6 cellular contexts compared by ENCODE assay signal in the genomic region with DNA sequence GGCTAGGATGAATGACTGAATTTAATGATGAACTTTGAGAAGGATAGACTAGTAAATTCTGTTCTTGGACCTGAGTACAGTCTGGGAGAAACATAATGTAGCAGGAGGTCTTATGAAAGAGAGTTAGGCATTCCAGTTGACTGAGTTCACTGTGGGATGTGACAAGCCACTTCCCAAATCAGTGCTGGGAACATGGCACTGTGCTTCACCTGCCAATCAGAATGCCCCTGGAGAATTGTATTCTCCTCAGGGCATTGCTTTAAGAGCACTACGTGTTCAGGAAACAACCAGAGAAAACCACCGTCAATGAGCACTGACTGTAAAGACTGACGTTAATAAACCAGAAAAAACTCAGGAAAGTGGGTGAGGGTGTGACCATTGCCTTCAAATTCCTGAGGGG. TPM values are rescaled to one million over a fixed set of nuclear protein-coding genes. Genes with fewer than 3 reads are reported as not detected.
DNase-seq lines count a peak whose midpoint lies in the region; ATAC-seq, FAIRE-seq and TF ChIP-seq lines count a peak whose summit lies in the region.

No MANE protein-coding gene starts in this region.

- H3K36me3 ChIP-seq in DND-41 (ENCODE audit: insufficient read depth, low read length) (peaks cover 39% of the 10 kb centered on the region), HepG2 (replicated peaks in 1 of 2; ENCODE audit: control insufficient read depth in 1 of 2, insufficient read depth in 2 of 2, low read length in 2 of 2) (peaks cover 8 to 10% of the 10 kb centered on the region in 2 experiments; a peak in 3 of 5 replicates)

- H3K4me3 ChIP-seq in DND-41 (ENCODE audit: low read depth in 1 of 2, low read length in 2 of 2) = peak overlapping the region; percentile 41 to 70; a peak in 3 of 4 replicates
- H3K4me3 ChIP-seq in HepG2 (replicated peaks in 1 of 3; ENCODE audit: insufficient read depth in 1 of 3, low read depth in 2 of 3, low read length in 3 of 3) = peak overlapping the region; percentile 66 to 89 (median 85); a peak in 5 of 6 replicates

- H3K4me2 ChIP-seq in DND-41 (ENCODE audit: insufficient read depth, low read length) (peak overlapping the region; percentile 75), HepG2 (ENCODE audit: low read depth, low read length) (peak overlapping the region; percentile 82)

- ATAC-seq in DND-41 (ENCODE audit: insufficient read depth, low read depth) = no peak
- no peak for ATAC-seq in HepG2
- ATAC-seq in HG02885 (IDR thresholded peaks at IDR 0.05; ENCODE audit: poor library complexity, unreplicated experiment) = no peak
- no peak for ATAC-seq in HG02938 (IDR thresholded peaks at IDR 0.05; ENCODE audit: unreplicated experiment)
- ATAC-seq in GM21381 (IDR thresholded peaks at IDR 0.05; ENCODE audit: unreplicated experiment) = no peak

- WGBS in HepG2 (ENCODE audit: low lambda C conversion rate) = 92% methylated on average over 3 of the region's 3 CpGs

- TF ChIP-seq CTCF in DND-41 (IDR thresholded peaks at IDR 0.05; ENCODE audit: borderline replicate concordance, extremely low read depth, low read length, poor library complexity, severe bottlenecking) = no peak
- TF ChIP-seq CTCF in VCaP (conservative IDR thresholded peaks at IDR 0.05) = no peak
- TF ChIP-seq CTCF in HepG2 (CRISPR knock-in tag; IDR thresholded peaks at IDR 0.05) = no peak

- CTCF ChIA-PET in HepG2 (lab: Yijun Ruan, JAX; ENCODE audit: low intra/inter-chr PET ratio, low total read pairs) = interaction anchor here (1.7 kb wide), 1 partner anchor 37 kb away, joined by 9 read pairs; no protein-coding TSS in a partner anchor

- H3K79me2 ChIP-seq in DND-41 (ENCODE audit: insufficient read depth, low read length) = peaks cover 48% of the 10 kb centered on the region
- H3K79me2 ChIP-seq in HepG2 (ENCODE audit: insufficient read depth, low read length) = peaks cover 11% of the 10 kb centered on the region

- H3K9ac ChIP-seq in DND-41 (ENCODE audit: low read depth, low read length) (peak overlapping the region; percentile 86), HepG2 (ENCODE audit: insufficient read depth, low read depth, low read length) (peak overlapping the region; percentile 98; the same call in 1 of the 2 replicates)

- H2AFZ ChIP-seq in DND-41 (ENCODE audit: low read depth, low read length) (no peak overlapping the region), HepG2 (ENCODE audit: low read length) (no peak overlapping the region)

- TF ChIP-seq EP300 in HepG2 (IDR thresholded peaks at IDR 0.05; ENCODE audit: low read depth in 2 of 2, low read length in 2 of 2) (no peak), HepG2 (CRISPR knock-in tag; IDR thresholded peaks at IDR 0.05; ENCODE audit: borderline replicate concordance) (no peak)

- peaks cover 72% of the 10 kb centered on the region for H3K4me1 ChIP-seq in DND-41 (ENCODE audit: insufficient read depth, low read length)
- peaks cover 72% of the 10 kb centered on the region for H3K4me1 ChIP-seq in HepG2 (ENCODE audit: insufficient read depth, low read length)

- no peak for TF ChIP-seq RAD21 in HepG2 (CRISPR knock-in tag; IDR thresholded peaks at IDR 0.05)

- intact Hi-C loops in HepG2 (cut with micrococcal nuclease; ENCODE audit: unreplicated experiment) = no loop called here

- H4K20me1 ChIP-seq in DND-41 (ENCODE audit: insufficient read depth, low read length) (peaks cover 3% of the 10 kb centered on the region; the same call in 1 of the 2 replicates), HepG2 (ENCODE audit: insufficient read depth, low read length) (no peaks in the 10 kb centered on the region)

- H3K27ac ChIP-seq in DND-41 (ENCODE audit: low read length) (peak overlapping the region; percentile 92), VCaP (peak overlapping the region; percentile 97), HepG2 (ENCODE audit: extremely low read length, insufficient read depth, low read length) (peak overlapping the region; percentile 100)

- POLR2A ChIA-PET in HepG2 (lab: Yijun Ruan, JAX) = interaction anchor here (1.1 to 6.3 kb wide), 8 partner anchors 10 to 155 kb away, joined by 3 to 68 read pairs (median 30); partner anchors contain the start of genes CREB3, HINT2, TLN1 and TPM2

- in situ Hi-C loops in HepG2 (cut with HindIII; ENCODE audit: extremely low pct_ligation_motif_present, low pct_unique_long_range_greater_than_20kb) = loop anchor here (10.0 kb wide), 1 partner anchor 545 kb away; the partner anchor contains the start of gene ATOSB

- FAIRE-seq in HepG2 (lab: Jason Lieb, UNC) = no peak

- H3K9me3 ChIP-seq in DND-41 (ENCODE audit: insufficient read depth, low read length, severe bottlenecking) (no peaks in the 10 kb centered on the region), HepG2 (ENCODE audit: low read length) (no peaks in the 10 kb centered on the region)

- no peaks in the 10 kb centered on the region for H3K27me3 ChIP-seq in DND-41 (ENCODE audit: insufficient read depth, low read length, poor library complexity)
- no peaks in the 10 kb centered on the region; a peak in 2 of 5 replicates for H3K27me3 ChIP-seq in HepG2 (ENCODE audit: control insufficient read depth in 1 of 2, insufficient read depth in 2 of 2, low read length in 2 of 2)

- BruUV-seq in HepG2 (replicated peaks; lab: Mats Ljungman, UMichigan) = no TSS peak

- no peak for TF ChIP-seq POLR2A in HepG2 (IDR thresholded peaks at IDR 0.05; ENCODE audit: insufficient read depth in 1 of 2, low read depth in 2 of 2, low read length in 2 of 2)

- no peak for DNase-seq in DND-41
- no peak for DNase-seq in HepG2 (ENCODE audit: low spot score)

RNA-seq across cellular contexts. Expression of gene CCDC107, which starts 1.2 kb away (rescaled TPM):
- total RNA-seq in HepG2 (2016; rRNA removed; fragmentation: Illumina TruSeq; extraction: Trizol) = 4.1 and 7.1 TPM in 2 replicates
- 13.2 and 13.3 TPM in 2 replicates for total RNA-seq in HepG2 (2016; cell fraction: cytosol; rRNA removed; fragmentation: Illumina TruSeq; extraction: Trizol; ENCODE audit: low read depth)
- total RNA-seq in HepG2 (2016; cell fraction: insoluble cytoplasmic fraction; rRNA removed; fragmentation: Illumina TruSeq; extraction: Trizol) = 4.2 and 6.7 TPM in 2 replicates
- 13.0 TPM in 2 replicates for total RNA-seq in HepG2 (2016; cell fraction: membrane; rRNA removed; fragmentation: Illumina TruSeq; extraction: Trizol)
- total RNA-seq in HepG2 (2016; cell fraction: nucleus; rRNA removed; fragmentation: Illumina TruSeq; extraction: Trizol) = 5.3 and 6.1 TPM in 2 replicates
- polyA plus RNA-seq in HepG2 (2011; rRNA removed) = 15.2 and 17.4 TPM in 2 replicates
- polyA plus RNA-seq in HepG2 (2011; cell fraction: cytosol; rRNA removed) = 15.9 and 16.7 TPM in 2 replicates
- polyA plus RNA-seq in HepG2 (2011; cell fraction: nucleus; rRNA removed) = 7.4 and 9.8 TPM in 2 replicates
- 8.7 and 10.5 TPM in 2 replicates for polyA plus RNA-seq in HepG2 (2012)
- 30.2 and 33.6 TPM in 2 replicates for polyA plus RNA-seq in HepG2 (2016; cell fraction: cytosol; fragmentation: Illumina TruSeq; extraction: Trizol; ENCODE audit: low read depth)
- polyA plus RNA-seq in HepG2 (2016; cell fraction: insoluble cytoplasmic fraction; fragmentation: Illumina TruSeq; extraction: Trizol; ENCODE audit: low read depth) = 6.7 and 7.5 TPM in 2 replicates
- polyA plus RNA-seq in HepG2 (2016; cell fraction: membrane; fragmentation: Illumina TruSeq; extraction: Trizol; ENCODE audit: low read depth) = 19.8 and 22.8 TPM in 2 replicates
- 14.5 and 15.3 TPM in 2 replicates for polyA plus RNA-seq in HepG2 (2016; cell fraction: nucleus; fragmentation: Illumina TruSeq; extraction: Trizol; ENCODE audit: insufficient read depth, low read depth)
- 3.4 and 5.3 TPM in 2 replicates for polyA minus RNA-seq in HepG2 (2011; rRNA and poly(A)+ RNA removed; ENCODE audit: low replicate concordance)
- polyA minus RNA-seq in HepG2 (2011; cell fraction: cytosol; rRNA and poly(A)+ RNA removed) = 4.0 and 4.5 TPM in 2 replicates
- polyA minus RNA-seq in HepG2 (2011; cell fraction: nucleus; rRNA and poly(A)+ RNA removed) = 4.4 and 4.8 TPM in 2 replicates

RNA-seq across cellular contexts. Expression of gene RMRP, which starts 1.5 kb away (rescaled TPM):
- total RNA-seq in HepG2 (2016; rRNA removed; fragmentation: Illumina TruSeq; extraction: Trizol) = 1,047 and 4,025 TPM in 2 replicates
- 14,541 and 17,847 TPM in 2 replicates for total RNA-seq in HepG2 (2016; cell fraction: cytosol; rRNA removed; fragmentation: Illumina TruSeq; extraction: Trizol; ENCODE audit: low read depth)
- total RNA-seq in HepG2 (2016; cell fraction: insoluble cytoplasmic fraction; rRNA removed; fragmentation: Illumina TruSeq; extraction: Trizol) = 1,278 and 4,694 TPM in 2 replicates
- total RNA-seq in HepG2 (2016; cell fraction: membrane; rRNA removed; fragmentation: Illumina TruSeq; extraction: Trizol) = 1,777 and 1,949 TPM in 2 replicates
- total RNA-seq in HepG2 (2016; cell fraction: nucleus; rRNA removed; fragmentation: Illumina TruSeq; extraction: Trizol) = 24,487 and 26,007 TPM in 2 replicates
- 36.7 and 51.4 TPM in 2 replicates for polyA plus RNA-seq in HepG2 (2011; rRNA removed)
- 33.6 and 36.8 TPM in 2 replicates for polyA plus RNA-seq in HepG2 (2011; cell fraction: cytosol; rRNA removed)
- polyA plus RNA-seq in HepG2 (2011; cell fraction: nucleus; rRNA removed) = 3,177 and 3,657 TPM in 2 replicates
- 10.9 and 118 TPM in 2 replicates for polyA plus RNA-seq in HepG2 (2012)
- 4.5 TPM in 1 of 2 replicates, not detected in the other for polyA plus RNA-seq in HepG2 (2016; cell fraction: cytosol; fragmentation: Illumina TruSeq; extraction: Trizol; ENCODE audit: low read depth)
- not detected in 2 replicates for polyA plus RNA-seq in HepG2 (2016; cell fraction: insoluble cytoplasmic fraction; fragmentation: Illumina TruSeq; extraction: Trizol; ENCODE audit: low read depth)
- polyA plus RNA-seq in HepG2 (2016; cell fraction: membrane; fragmentation: Illumina TruSeq; extraction: Trizol; ENCODE audit: low read depth) = not detected in 2 replicates
- polyA plus RNA-seq in HepG2 (2016; cell fraction: nucleus; fragmentation: Illumina TruSeq; extraction: Trizol; ENCODE audit: insufficient read depth, low read depth) = not detected in 2 replicates
- 7,133 and 10,474 TPM in 2 replicates for polyA minus RNA-seq in HepG2 (2011; rRNA and poly(A)+ RNA removed; ENCODE audit: low replicate concordance)
- 10,046 and 14,120 TPM in 2 replicates for polyA minus RNA-seq in HepG2 (2011; cell fraction: cytosol; rRNA and poly(A)+ RNA removed)
- 104,669 and 122,700 TPM in 2 replicates for polyA minus RNA-seq in HepG2 (2011; cell fraction: nucleus; rRNA and poly(A)+ RNA removed)

RNA-seq across cellular contexts. Expression of gene ARHGEF39, which starts 5.7 kb away (rescaled TPM):
- 10.4 and 11.2 TPM in 2 replicates for total RNA-seq in HepG2 (2016; rRNA removed; fragmentation: Illumina TruSeq; extraction: Trizol)
- 3.5 and 4.4 TPM in 2 replicates for total RNA-seq in HepG2 (2016; cell fraction: cytosol; rRNA removed; fragmentation: Illumina TruSeq; extraction: Trizol; ENCODE audit: low read depth)
- total RNA-seq in HepG2 (2016; cell fraction: insoluble cytoplasmic fraction; rRNA removed; fragmentation: Illumina TruSeq; extraction: Trizol) = 9.7 and 11.9 TPM in 2 replicates
- 4.7 and 6.0 TPM in 2 replicates for total RNA-seq in HepG2 (2016; cell fraction: membrane; rRNA removed; fragmentation: Illumina TruSeq; extraction: Trizol)
- 8.4 and 9.2 TPM in 2 replicates for total RNA-seq in HepG2 (2016; cell fraction: nucleus; rRNA removed; fragmentation: Illumina TruSeq; extraction: Trizol)
- polyA plus RNA-seq in HepG2 (2011; rRNA removed) = 8.0 and 12.3 TPM in 2 replicates
- 5.4 and 7.1 TPM in 2 replicates for polyA plus RNA-seq in HepG2 (2011; cell fraction: cytosol; rRNA removed)
- 19.1 and 24.4 TPM in 2 replicates for polyA plus RNA-seq in HepG2 (2011; cell fraction: nucleus; rRNA removed)
- polyA plus RNA-seq in HepG2 (2012) = 3.1 and 6.1 TPM in 2 replicates
- polyA plus RNA-seq in HepG2 (2016; cell fraction: cytosol; fragmentation: Illumina TruSeq; extraction: Trizol; ENCODE audit: low read depth) = 1.8 and 2.1 TPM in 2 replicates
- polyA plus RNA-seq in HepG2 (2016; cell fraction: insoluble cytoplasmic fraction; fragmentation: Illumina TruSeq; extraction: Trizol; ENCODE audit: low read depth) = 12.7 and 16.4 TPM in 2 replicates
- 3.7 and 3.9 TPM in 2 replicates for polyA plus RNA-seq in HepG2 (2016; cell fraction: membrane; fragmentation: Illumina TruSeq; extraction: Trizol; ENCODE audit: low read depth)
- 32.0 and 32.6 TPM in 2 replicates for polyA plus RNA-seq in HepG2 (2016; cell fraction: nucleus; fragmentation: Illumina TruSeq; extraction: Trizol; ENCODE audit: insufficient read depth, low read depth)
- 20.2 and 52.2 TPM in 2 replicates for polyA minus RNA-seq in HepG2 (2011; rRNA and poly(A)+ RNA removed; ENCODE audit: low replicate concordance)
- 3.9 and 6.0 TPM in 2 replicates for polyA minus RNA-seq in HepG2 (2011; cell fraction: cytosol; rRNA and poly(A)+ RNA removed)
- 11.6 and 15.7 TPM in 2 replicates for polyA minus RNA-seq in HepG2 (2011; cell fraction: nucleus; rRNA and poly(A)+ RNA removed)

RNA-seq across cellular contexts. Expression of gene SIT1, which starts 8.6 kb away (rescaled TPM):
- 0.09 and 0.24 TPM in 2 replicates for total RNA-seq in HepG2 (2016; rRNA removed; fragmentation: Illumina TruSeq; extraction: Trizol)
- not detected in 2 replicates for total RNA-seq in HepG2 (2016; cell fraction: cytosol; rRNA removed; fragmentation: Illumina TruSeq; extraction: Trizol; ENCODE audit: low read depth)
- total RNA-seq in HepG2 (2016; cell fraction: insoluble cytoplasmic fraction; rRNA removed; fragmentation: Illumina TruSeq; extraction: Trizol) = not detected in 2 replicates
- not detected in 2 replicates for total RNA-seq in HepG2 (2016; cell fraction: membrane; rRNA removed; fragmentation: Illumina TruSeq; extraction: Trizol)
- not detected in 2 replicates for total RNA-seq in HepG2 (2016; cell fraction: nucleus; rRNA removed; fragmentation: Illumina TruSeq; extraction: Trizol)
- 5.0 and 6.7 TPM in 2 replicates for polyA plus RNA-seq in HepG2 (2011; rRNA removed)
- polyA plus RNA-seq in HepG2 (2011; cell fraction: cytosol; rRNA removed) = 4.9 and 8.4 TPM in 2 replicates
- 2.7 and 2.8 TPM in 2 replicates for polyA plus RNA-seq in HepG2 (2011; cell fraction: nucleus; rRNA removed)
- 2.0 and 3.3 TPM in 2 replicates for polyA plus RNA-seq in HepG2 (2012)
- 0.12 and 0.14 TPM in 2 replicates for polyA plus RNA-seq in HepG2 (2016; cell fraction: cytosol; fragmentation: Illumina TruSeq; extraction: Trizol; ENCODE audit: low read depth)
- not detected in 2 replicates for polyA plus RNA-seq in HepG2 (2016; cell fraction: insoluble cytoplasmic fraction; fragmentation: Illumina TruSeq; extraction: Trizol; ENCODE audit: low read depth)
- polyA plus RNA-seq in HepG2 (2016; cell fraction: membrane; fragmentation: Illumina TruSeq; extraction: Trizol; ENCODE audit: low read depth) = not detected in 2 replicates
- not detected in 2 replicates for polyA plus RNA-seq in HepG2 (2016; cell fraction: nucleus; fragmentation: Illumina TruSeq; extraction: Trizol; ENCODE audit: insufficient read depth, low read depth)
- 5.0 TPM in 1 of 2 replicates, not detected in the other for polyA minus RNA-seq in HepG2 (2011; rRNA and poly(A)+ RNA removed; ENCODE audit: low replicate concordance)
- polyA minus RNA-seq in HepG2 (2011; cell fraction: cytosol; rRNA and poly(A)+ RNA removed) = 1.4 and 2.8 TPM in 2 replicates
- 0.50 TPM in 1 of 2 replicates, not detected in the other for polyA minus RNA-seq in HepG2 (2011; cell fraction: nucleus; rRNA and poly(A)+ RNA removed)

RNA-seq across cellular contexts. Expression of gene CA9, which starts 14.4 kb away (rescaled TPM):
- total RNA-seq in HepG2 (2016; rRNA removed; fragmentation: Illumina TruSeq; extraction: Trizol) = 0.13 TPM in 1 of 2 replicates, not detected in the other
- not detected in 2 replicates for total RNA-seq in HepG2 (2016; cell fraction: cytosol; rRNA removed; fragmentation: Illumina TruSeq; extraction: Trizol; ENCODE audit: low read depth)
- total RNA-seq in HepG2 (2016; cell fraction: insoluble cytoplasmic fraction; rRNA removed; fragmentation: Illumina TruSeq; extraction: Trizol) = not detected in 2 replicates
- not detected in 2 replicates for total RNA-seq in HepG2 (2016; cell fraction: membrane; rRNA removed; fragmentation: Illumina TruSeq; extraction: Trizol)
- 0.75 TPM in 1 of 2 replicates, not detected in the other for total RNA-seq in HepG2 (2016; cell fraction: nucleus; rRNA removed; fragmentation: Illumina TruSeq; extraction: Trizol)
- polyA plus RNA-seq in HepG2 (2011; rRNA removed) = 118 and 152 TPM in 2 replicates
- 65.9 and 115 TPM in 2 replicates for polyA plus RNA-seq in HepG2 (2011; cell fraction: cytosol; rRNA removed)
- polyA plus RNA-seq in HepG2 (2011; cell fraction: nucleus; rRNA removed) = 71.7 and 92.6 TPM in 2 replicates
- 45.6 and 49.0 TPM in 2 replicates for polyA plus RNA-seq in HepG2 (2012)
- polyA plus RNA-seq in HepG2 (2016; cell fraction: cytosol; fragmentation: Illumina TruSeq; extraction: Trizol; ENCODE audit: low read depth) = not detected in 2 replicates
- polyA plus RNA-seq in HepG2 (2016; cell fraction: insoluble cytoplasmic fraction; fragmentation: Illumina TruSeq; extraction: Trizol; ENCODE audit: low read depth) = 0.45 TPM in 1 of 2 replicates, not detected in the other
- polyA plus RNA-seq in HepG2 (2016; cell fraction: membrane; fragmentation: Illumina TruSeq; extraction: Trizol; ENCODE audit: low read depth) = not detected in 2 replicates
- polyA plus RNA-seq in HepG2 (2016; cell fraction: nucleus; fragmentation: Illumina TruSeq; extraction: Trizol; ENCODE audit: insufficient read depth, low read depth) = 0.79 and 0.89 TPM in 2 replicates
- 31.3 and 95.8 TPM in 2 replicates for polyA minus RNA-seq in HepG2 (2011; rRNA and poly(A)+ RNA removed; ENCODE audit: low replicate concordance)
- polyA minus RNA-seq in HepG2 (2011; cell fraction: cytosol; rRNA and poly(A)+ RNA removed) = 28.6 and 34.4 TPM in 2 replicates
- 11.6 and 12.8 TPM in 2 replicates for polyA minus RNA-seq in HepG2 (2011; cell fraction: nucleus; rRNA and poly(A)+ RNA removed)
